8 cellular contexts compared by ENCODE assay signal in genomic region chr19:55640577-55641375, GRCh38. TPM values are rescaled to one million over a fixed set of nuclear protein-coding genes. Genes with fewer than 3 reads are reported as not detected.
A peak's percentile ranks its signal among the peaks of the same experiment; 100 is the strongest.
DNase-seq lines count a peak whose midpoint lies in the region; ATAC-seq and TF ChIP-seq lines count a peak whose summit lies in the region.

TSS of gene ZNF580 (plus strand) at chr19:55641002. CDS start at chr19:55642509, 1,507 bp downstream.

- TF ChIP-seq CTCF in brain microvascular endothelial cell (IDR thresholded peaks at IDR 0.05; ENCODE audit: low read depth, low read length, missing control alignments) = no peak

- H3K4me3 ChIP-seq in brain microvascular endothelial cell (ENCODE audit: low read depth, low read length) (peak within 1 kb of the TSS; percentile 80), iPS DF 6.9 (ENCODE audit: low read length) (peak within 1 kb of the TSS; percentile 82; the same call in 1 of the 2 replicates)

- in situ Hi-C loops in brain microvascular endothelial cell (cut with HindIII; ENCODE audit: low pct_ligation_motif_present, low sequenced_read_pairs) = no loop called here

- WGBS in iPS DF 6.9 (ENCODE audit: insufficient coverage, insufficient read length) = no CpG with 5 or more reads among the region's 84 CpGs

- H3K27me3 ChIP-seq in brain microvascular endothelial cell (replicated peaks) = no peaks in the 10 kb centered on the region
- H3K27me3 ChIP-seq in iPS DF 6.9 (ENCODE audit: control insufficient read depth, insufficient read depth, low read length) = no peaks in the 10 kb centered on the region

- H3K9me3 Mint-ChIP-seq in activated CD4-positive, alpha-beta T cell treated with anti-CD3 and anti-CD28 coated beads for 36 hours (ENCODE audit: low read depth) = no peaks in the 10 kb centered on the region

- H3K27ac Mint-ChIP-seq in activated CD4-positive, alpha-beta T cell treated with anti-CD3 and anti-CD28 coated beads for 36 hours = peak within 1 kb of the TSS; percentile 94

- POLR2A ChIA-PET in activated CD4-positive, alpha-beta T cell treated with anti-CD3 and anti-CD28 coated beads for 36 hours (lab: Charles Lee) = interaction anchor here (1.0 kb wide), 1 partner anchor 13 kb away, joined by 4 read pairs; no protein-coding TSS in a partner anchor

- peaks cover 53% of the 10 kb centered on the region for H3K36me3 Mint-ChIP-seq in activated CD4-positive, alpha-beta T cell treated with anti-CD3 and anti-CD28 coated beads for 36 hours (ENCODE audit: low read depth)

- peak; percentile 34 for ATAC-seq in activated CD4-positive, alpha-beta T cell treated with anti-CD3 and anti-CD28 coated beads for 36 hours
- ATAC-seq in sciatic nerve (peak; percentile 67), HG03159 (IDR thresholded peaks at IDR 0.05; ENCODE audit: unreplicated experiment) (no peak)

- peaks cover 61% of the 10 kb centered on the region for H3K4me1 Mint-ChIP-seq in activated CD4-positive, alpha-beta T cell treated with anti-CD3 and anti-CD28 coated beads for 36 hours

- peak within 1 kb of the TSS; percentile 82 for H3K27ac ChIP-seq in brain microvascular endothelial cell
- no peak within 1 kb of the TSS for H3K27ac ChIP-seq in iPS DF 6.9 (ENCODE audit: low read length)

- peak; percentile 79 for DNase-seq in activated CD4-positive, alpha-beta T cell treated with anti-CD3 and anti-CD28 coated beads for 36 hours
- no peak for DNase-seq in activated CD4-positive, alpha-beta T cell treated with anti-CD3 and anti-CD28 coated beads for 1 hour
- DNase-seq in LoVo (ENCODE audit: low spot score) = peak; percentile 53
- peak; percentile 58 for DNase-seq in T1000 (lab: John Stamatoyannopoulos, UW)
- peak; percentile 75 for DNase-seq in brain microvascular endothelial cell
- no peak for DNase-seq in iPS DF 6.9 (ENCODE audit: low read depth, low spot score)
- peak; percentile 83 for DNase-seq in sciatic nerve (ENCODE audit: low spot score)

- intact Hi-C loops in activated CD4-positive, alpha-beta T cell treated with anti-CD3 and anti-CD28 coated beads for 36 hours (cut with DNase I, micrococcal nuclease) = loop anchor here (1.0 to 5.0 kb wide), 7 partner anchors 33 to 1178 kb away; partner anchors contain the start of genes PPP6R1 (in 2 of the 2), ZNF865 (in 2 of the 2), KMT5C (in 1 of the 2) and LENG9 (in 1 of the 2)
- intact Hi-C loops in sciatic nerve (cut with DNase I) = no loop called here

- CTCF ChIA-PET in activated CD4-positive, alpha-beta T cell treated with anti-CD3 and anti-CD28 coated beads for 36 hours (lab: Charles Lee) = interaction anchor here (0.9 to 2.1 kb wide), 3 partner anchors 14 to 60 kb away, joined by 5 to 15 read pairs (median 6); partner anchors contain the start of genes U2AF2 and ZNF579

- no peaks in the 10 kb centered on the region for H3K9me3 ChIP-seq in iPS DF 6.9 (ENCODE audit: control insufficient read depth, insufficient read depth, low read length)

- H3K27me3 Mint-ChIP-seq in activated CD4-positive, alpha-beta T cell treated with anti-CD3 and anti-CD28 coated beads for 36 hours = no peaks in the 10 kb centered on the region

- H3K36me3 ChIP-seq in brain microvascular endothelial cell (replicated peaks) (peaks cover 8% of the 10 kb centered on the region), iPS DF 6.9 (ENCODE audit: control insufficient read depth, insufficient read depth, low read length) (peaks cover 8% of the 10 kb centered on the region)

- H3K4me3 Mint-ChIP-seq in activated CD4-positive, alpha-beta T cell treated with anti-CD3 and anti-CD28 coated beads for 36 hours = peak within 1 kb of the TSS; percentile 93

- H3K4me1 ChIP-seq in iPS DF 6.9 (ENCODE audit: control insufficient read depth, insufficient read depth, low read length) = peaks cover 3% of the 10 kb centered on the region; the same call in 1 of the 2 replicates

RNA-seq across cellular contexts. Expression of gene ZNF580, which starts in this region (rescaled TPM):
- total RNA-seq in activated CD4-positive, alpha-beta T cell treated with anti-CD3 and anti-CD28 coated beads for 36 hours = 10 to 100 TPM; 24.2 to 35.6 TPM
- total RNA-seq in sciatic nerve = 42.2 TPM

Comparison
In these comparisons a context has a peak if more than half of its experiments do, and no peak if none do; other contexts are left out.
1. DNase-seq: peak in activated CD4-positive, alpha-beta T cell treated with anti-CD3 and anti-CD28 coated beads for 36 hours (single experiment), LoVo (single experiment), T1000 (single experiment), brain microvascular endothelial cell (single experiment) and sciatic nerve (single experiment); none in activated CD4-positive, alpha-beta T cell treated with anti-CD3 and anti-CD28 coated beads for 1 hour (single experiment) and iPS DF 6.9 (single experiment).